ENCODE assay signal across 8 cellular contexts in genomic region chr3:58041826-58042324, GRCh38. TPM values are rescaled to one million over a fixed set of nuclear protein-coding genes. Genes with fewer than 3 reads are reported as not detected.
DNase-seq lines count a peak whose midpoint lies in the region; ATAC-seq and TF ChIP-seq lines count a peak whose summit lies in the region.

No MANE protein-coding gene starts in this region.

- POLR2A ChIA-PET in RWPE1 (lab: Yijun Ruan, JAX; ENCODE audit: low non-redundant PET): interaction anchor here (0.6 kb wide), 1 partner anchor 22 kb away, joined by 4 read pairs; no protein-coding TSS in a partner anchor

- TF ChIP-seq CTCF in RWPE1 (conservative IDR thresholded peaks at IDR 0.05; ENCODE audit: low read depth): no peak

- CTCF ChIA-PET in RWPE1 (lab: Yijun Ruan, JAX): interaction anchor here (0.6 to 0.7 kb wide), 2 partner anchors 9 to 13 kb away, joined by 3 read pairs; no protein-coding TSS in a partner anchor

- intact Hi-C loops in left colon (cut with DNase I, micrococcal nuclease): no loop called here

- peak overlapping the region; percentile 68 for H3K27ac ChIP-seq in RWPE1

- ATAC-seq in GM18520 (IDR thresholded peaks at IDR 0.05; ENCODE audit: unreplicated experiment) (peak; percentile 89), HG02763 (IDR thresholded peaks at IDR 0.05; ENCODE audit: unreplicated experiment) (peak; percentile 81), left colon (no peak)

- no peak for DNase-seq in RWPE1 (ENCODE audit: low spot score)
- DNase-seq in kidney glomerular epithelial cell (lab: John Stamatoyannopoulos, UW): peak; percentile 68
- no peak for DNase-seq in effector CD8-positive, alpha-beta T cell (lab: John Stamatoyannopoulos, UW)
- no peak for DNase-seq in germinal center (ENCODE audit: low spot score)
- DNase-seq in left colon: no peak
- DNase-seq in stimulated activated CD4-positive, alpha-beta T cell treated with anti-CD3 and anti-CD28 coated beads, Interleukin-2, amount 100 ng/mL, for 48 hours: no peak

RNA-seq across cellular contexts. Expression of gene FLNB, which starts 33.7 kb away (rescaled TPM):
- total RNA-seq in left colon: 100 to 1,000 TPM; 410 to 585 TPM
